ENCODE assay signal across 1 cellular context in the genomic region with DNA sequence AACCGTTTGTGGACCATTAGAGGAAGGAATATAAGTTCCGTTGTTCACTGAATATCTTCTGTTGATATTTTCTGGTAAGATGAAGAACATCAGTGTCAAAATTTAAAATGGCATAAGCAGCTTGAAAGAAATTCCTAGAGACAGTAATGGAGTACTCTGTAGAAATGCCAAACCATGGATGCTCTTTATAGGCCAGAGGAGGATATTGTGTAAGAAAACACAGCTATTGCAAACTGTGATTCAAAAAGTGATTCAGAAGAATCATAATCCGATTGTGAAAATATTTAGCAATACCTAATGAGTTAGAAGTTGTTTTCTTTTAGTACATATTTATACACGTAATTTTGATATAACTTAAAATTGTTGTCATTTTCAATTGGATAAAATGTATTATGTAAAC.
A peak's percentile ranks its signal among the peaks of the same experiment; 100 is the strongest.
TF ChIP-seq lines count a peak whose summit lies in the region.

No MANE protein-coding gene starts in this region.

TF ChIP-seq in IMR-90, 13 proteins besides CTCF, POLR2A, EP300 and RAD21:
- TF ChIP-seq FOS (IDR thresholded peaks at IDR 0.05; ENCODE audit: low read depth, low read length), result peak; percentile 61; the same call in 1 of the 2 replicates
- peak; percentile 99 for TF ChIP-seq CEBPB (IDR thresholded peaks at IDR 0.05; ENCODE audit: low read depth, low read length)
- no peak for TF ChIP-seq SMC3 (IDR thresholded peaks at IDR 0.05; ENCODE audit: low read depth, low read length)
